ENCODE assay signal across 30 cellular contexts in the genomic region with DNA sequence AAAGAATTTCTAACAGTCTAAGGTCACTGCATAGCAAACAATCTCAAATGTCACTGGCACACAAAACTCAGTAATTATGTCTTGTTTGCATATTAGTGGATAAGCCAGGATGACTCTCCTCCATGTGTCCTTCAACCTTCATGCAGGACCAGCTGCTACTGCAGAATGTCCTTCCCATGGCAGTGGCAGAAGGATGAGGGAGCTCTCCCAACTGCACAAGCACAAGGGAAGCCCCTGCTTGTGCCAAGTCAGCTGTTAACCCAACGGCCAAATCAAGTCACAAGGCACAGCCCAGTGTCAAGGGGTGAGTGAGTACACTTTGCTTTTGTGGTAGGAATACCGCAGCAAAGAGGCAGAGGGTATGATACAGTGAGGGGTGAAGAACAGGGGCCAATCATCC. TPM values are rescaled to one million over a fixed set of nuclear protein-coding genes. Genes with fewer than 3 reads are reported as not detected.
"Had no signal": no experiment of that assay in that cellular context is flagged by ENCODE, and none has a peak within 500 bp of the region (broad histone marks: within the 10 kb centered on the region; RNA-seq: fewer than 3 reads in every experiment).

No MANE protein-coding gene starts in this region.

- H3K27me3 ChIP-seq: cardiac muscle cell, neural progenitor cell, vagina had no signal

- H3K4me3 ChIP-seq: cardiac muscle cell, coronary artery, dorsolateral prefrontal cortex, gastroesophageal sphincter, lower lobe of right lung, neural progenitor cell, skin epidermis, vagina had no signal

- H3K27ac ChIP-seq: cardiac muscle cell, coronary artery, dorsolateral prefrontal cortex, gastroesophageal sphincter, lower lobe of right lung, neural progenitor cell, skin epidermis, vagina, VCaP had no signal

- H3K4me1 ChIP-seq: gastroesophageal sphincter, lower lobe of right lung, neural progenitor cell, vagina had no signal

- DNase-seq: activated CD4-positive, alpha-beta T cell treated with anti-CD3 and anti-CD28 coated beads for 4 hours; activated CD4-positive, alpha-beta T cell treated with anti-CD3 and anti-CD28 coated beads, Interleukin-2, amount 50 U/mL, for 4 hours; activated naive CD4-positive, alpha-beta T cell; activated T-cell treated with anti-CD3 and anti-CD28 coated beads for 4 hours; activated T-cell treated with anti-CD3 and anti-CD28 coated beads, Interleukin-2, amount 50 U/mL, for 72 hours; anterior cingulate cortex; dorsolateral prefrontal cortex; effector memory CD4-positive, alpha-beta T cell; hypothalamus; immature natural killer cell; kidney; lower lobe of right lung; mesenchymal stem cell; naive thymus-derived CD8-positive, alpha-beta T cell; occipital lobe; stimulated activated CD4-positive, alpha-beta T cell treated with anti-CD3 and anti-CD28 coated beads, Interleukin-4, amount 100 ng/mL, for 24 hours; T-helper 9 cell had no signal

- H3K36me3 ChIP-seq: cardiac muscle cell, gastroesophageal sphincter, lower lobe of right lung, neural progenitor cell, vagina had no signal

- H3K9me3 ChIP-seq: gastroesophageal sphincter, lower lobe of right lung, vagina had no signal

- ATAC-seq: activated naive CD4-positive, alpha-beta T cell treated with anti-CD3 and anti-CD28 coated beads, Interleukin-2, amount 50 U/mL, for 72 hours; activated T-cell treated with anti-CD3 and anti-CD28 coated beads, Interleukin-2, amount 50 U/mL, for 72 hours; gastroesophageal sphincter; lower lobe of right lung; naive thymus-derived CD8-positive, alpha-beta T cell; sciatic nerve; stimulated activated effector memory CD8-positive, alpha-beta T cell treated with anti-CD3 and anti-CD28 coated beads, Interleukin-12 subunit alpha, Interleukin-12 subunit beta, amount 100 ng/mL, for 72 hours had no signal

RNA-seq across cellular contexts. Expression of gene VWC2, which starts 59.3 kb away (rescaled TPM):
- total RNA-seq: activated naive CD4-positive, alpha-beta T cell treated with anti-CD3 and anti-CD28 coated beads, Interleukin-2, amount 50 U/mL, for 72 hours; activated T-cell treated with anti-CD3 and anti-CD28 coated beads, Interleukin-2, amount 50 U/mL, for 72 hours; epithelial cell of proximal tubule; fibroblast of lung; fibroblast of villous mesenchyme; naive thymus-derived CD8-positive, alpha-beta T cell had no signal
